In the genomic region with DNA sequence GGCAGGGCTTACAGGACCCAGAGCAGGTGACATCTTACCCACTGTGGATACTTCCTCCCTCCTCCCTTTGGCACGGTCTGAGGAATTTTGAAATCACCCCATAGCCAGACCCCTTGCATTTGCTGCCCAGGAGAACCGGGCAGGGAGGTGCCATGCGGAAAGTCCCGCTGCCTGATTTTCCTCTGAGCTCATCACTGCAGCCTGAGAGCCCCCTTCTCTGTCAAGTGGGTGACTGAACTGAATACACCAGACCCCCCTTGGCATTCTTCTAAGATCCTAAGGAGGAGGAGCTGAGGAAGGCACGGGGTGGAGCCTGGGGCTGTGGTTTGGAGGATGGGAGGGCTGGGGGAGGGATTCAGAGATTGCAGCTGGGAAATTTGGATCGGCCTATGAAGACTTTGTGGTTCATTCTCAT, we compare ENCODE assay signal across 9 cellular contexts.
DNase-seq lines count a peak whose midpoint lies in the region; ATAC-seq and TF ChIP-seq lines count a peak whose summit lies in the region.
"Had no signal": no experiment of that assay in that cellular context is flagged by ENCODE, and none has a peak within 500 bp of the region (broad histone marks: within the 10 kb centered on the region; RNA-seq: fewer than 3 reads in every experiment).

No MANE protein-coding gene starts in this region.

- H3K4me3 ChIP-seq in left ventricle myocardium inferior (no peak overlapping the region), breast epithelium (peak overlapping the region in 2 of 3 donors; percentile 7 to 37), left lung (no peak overlapping the region), upper lobe of right lung (no peak overlapping the region)

- H3K36me3 ChIP-seq in left ventricle myocardium inferior (peaks cover 6% of the 10 kb centered on the region), breast epithelium (no peaks in the 10 kb centered on the region), left lung (no peaks in the 10 kb centered on the region), upper lobe of right lung (no peaks in the 10 kb centered on the region)

- TF ChIP-seq CTCF in left ventricle myocardium inferior (IDR thresholded peaks at IDR 0.05; ENCODE audit: borderline replicate concordance) (no peak), breast epithelium (IDR thresholded peaks at IDR 0.05) (no peak), left lung (IDR thresholded peaks at IDR 0.05) (no peak), upper lobe of right lung (IDR thresholded peaks at IDR 0.05) (no peak)

- intact Hi-C loops in left ventricle myocardium inferior (cut with micrococcal nuclease) = no loop called here
- intact Hi-C loops in Right ventricle myocardium superior (cut with DNase I) = loop anchor here (5.0 kb wide), 1 partner anchor 127 kb away; no protein-coding TSS in a partner anchor
- intact Hi-C loops in breast epithelium (cut with DNase I; ENCODE audit: low total_unique reads) = loop anchor here (5.0 kb wide), 1 partner anchor 292 kb away; a partner anchor contains a TSS
- intact Hi-C loops in left lung (cut with DNase I) = no loop called here
- intact Hi-C loops in upper lobe of right lung (cut with DNase I) = no loop called here

- H3K27ac ChIP-seq in left ventricle myocardium inferior (replicated peaks) (peak overlapping the region; percentile 11), breast epithelium (peak overlapping the region; percentile 90 to 91), left lung (peak overlapping the region; percentile 41 to 53), upper lobe of right lung (peak overlapping the region; percentile 18)

- H3K4me1 ChIP-seq in left ventricle myocardium inferior (peaks cover 83% of the 10 kb centered on the region), breast epithelium (peaks cover 17 to 34% of the 10 kb centered on the region in 2 donors), left lung (peaks cover 16 to 79% of the 10 kb centered on the region in 2 donors), upper lobe of right lung (peaks cover 71% of the 10 kb centered on the region)

- no peak for DNase-seq in left ventricle myocardium inferior
- no peak for DNase-seq in Right ventricle myocardium superior
- DNase-seq in breast epithelium (ENCODE audit: low spot score in 2 of 2) = peak in 1 of 2 donors; percentile 55
- no peak for DNase-seq in left lung
- DNase-seq in upper lobe of right lung = no peak
- DNase-seq in NCI-H2029 (lab: John Stamatoyannopoulos, UW) = no peak
- DNase-seq: NCI-H2029 treated with DMSO at 0.1 percent for 48 hours had no signal

- H3K27me3 ChIP-seq in left ventricle myocardium inferior (ENCODE audit: low read depth) = no peaks in the 10 kb centered on the region
- no peaks in the 10 kb centered on the region for H3K27me3 ChIP-seq in breast epithelium
- peaks cover 0 to 6% of the 10 kb centered on the region in 2 donors for H3K27me3 ChIP-seq in left lung
- H3K27me3 ChIP-seq in upper lobe of right lung = no peaks in the 10 kb centered on the region

- TF ChIP-seq POLR2A in breast epithelium (IDR thresholded peaks at IDR 0.05) = no peak

- ATAC-seq in Right ventricle myocardium superior (ENCODE audit: poor library complexity) = no peak
- peak; percentile 44 for ATAC-seq in left lung
- ATAC-seq in upper lobe of right lung = peak; percentile 67
- ATAC-seq in HG02981 (IDR thresholded peaks at IDR 0.05; ENCODE audit: unreplicated experiment) = no peak
- no peak for ATAC-seq in HG02571 (IDR thresholded peaks at IDR 0.05; ENCODE audit: unreplicated experiment)

- H3K9me3 ChIP-seq in left ventricle myocardium inferior (replicated peaks) = no peaks in the 10 kb centered on the region
- H3K9me3 ChIP-seq in breast epithelium = no peaks in the 10 kb centered on the region
- H3K9me3 ChIP-seq in left lung = no peaks in the 10 kb centered on the region
- H3K9me3 ChIP-seq in upper lobe of right lung = no peaks in the 10 kb centered on the region

Comparison
In these comparisons a context has a peak if more than half of its experiments do, and no peak if none do; other contexts are left out.
1. intact Hi-C loops: an anchor here in Right ventricle myocardium superior (5.0 kb wide) and breast epithelium (5.0 kb wide); none called in left ventricle myocardium inferior, left lung and upper lobe of right lung.
2. H3K27ac ChIP-seq: peak in every context shown above with its lines; median percentile 90 in breast epithelium; 47 in left lung; 18 in upper lobe of right lung; 11 in left ventricle myocardium inferior.
3. H3K4me3 ChIP-seq: peak in breast epithelium (2 of 3); none in left ventricle myocardium inferior (single experiment), left lung (0 of 2) and upper lobe of right lung (single experiment).
4. ATAC-seq: peak in left lung (single experiment) and upper lobe of right lung (single experiment); none in Right ventricle myocardium superior (single experiment), HG02981 (single experiment) and HG02571 (single experiment).